In genomic region chr2:134224005-134224404, GRCh38 we compare ENCODE assay signal across 13 cellular contexts.
"Had no signal": no experiment of that assay in that cellular context is flagged by ENCODE, and none has a peak within 500 bp of the region (broad histone marks: within the 10 kb centered on the region; RNA-seq: fewer than 3 reads in every experiment).

No MANE protein-coding gene starts in this region.

- H2AFZ ChIP-seq: hepatocyte had no signal

- DNase-seq: activated CD4-positive, alpha-beta T cell treated with anti-CD3 and anti-CD28 coated beads for 48 hours; activated CD8-positive, alpha-beta memory T cell treated with anti-CD3 and anti-CD28 coated beads for 24 hours; activated naive CD4-positive, alpha-beta T cell treated with anti-CD3 and anti-CD28 coated beads, Interleukin-2, amount 10 ng/mL, durations not matched to agents 7 days and 5 days; brain microvascular endothelial cell; cortex of kidney; effector memory CD4-positive, alpha-beta T cell; spleen; stimulated activated CD4-positive, alpha-beta T cell treated with anti-CD3 and anti-CD28 coated beads, Interleukin-1b, Interleukin-23, amount 100 ng/mL, for 48 hours; thyroid gland; WERI-Rb-1 had no signal

- H3K27ac ChIP-seq: brain microvascular endothelial cell, hepatocyte, spleen, thyroid gland, WERI-Rb-1 had no signal

- H3K4me1 Mint-ChIP-seq: neural crest cell had no signal

- H3K9me3 Mint-ChIP-seq: central memory CD8-positive, alpha-beta T cell had no signal

- H3K4me3 ChIP-seq: hepatocyte, spleen, thyroid gland had no signal

- H3K36me3 ChIP-seq: brain microvascular endothelial cell, spleen, thyroid gland, WERI-Rb-1 had no signal

- H3K27me3 ChIP-seq: brain microvascular endothelial cell, hepatocyte, spleen, thyroid gland had no signal

- H3K27ac Mint-ChIP-seq: activated naive CD4-positive, alpha-beta T cell treated with anti-CD3 and anti-CD28 coated beads, Interleukin-2, amount 10 ng/mL, durations not matched to agents 7 days and 5 days had no signal

- H3K27me3 Mint-ChIP-seq: activated naive CD4-positive, alpha-beta T cell treated with anti-CD3 and anti-CD28 coated beads, Interleukin-2, amount 10 ng/mL, durations not matched to agents 7 days and 5 days; central memory CD8-positive, alpha-beta T cell had no signal

- H3K9me3 ChIP-seq: thyroid gland had no signal

- H3K4me1 ChIP-seq: thyroid gland had no signal

- H3K4me2 ChIP-seq: hepatocyte had no signal

- H3K4me3 Mint-ChIP-seq: activated naive CD4-positive, alpha-beta T cell treated with anti-CD3 and anti-CD28 coated beads, Interleukin-2, amount 10 ng/mL, durations not matched to agents 7 days and 5 days; central memory CD8-positive, alpha-beta T cell; neural crest cell had no signal
